Comparison of ENCODE assay signal across 16 cellular contexts in genomic region chr11:69326622-69327219, GRCh38. TPM values are rescaled to one million over a fixed set of nuclear protein-coding genes. Genes with fewer than 3 reads are reported as not detected.
DNase-seq lines count a peak whose midpoint lies in the region; ATAC-seq and TF ChIP-seq lines count a peak whose summit lies in the region.
"Had no signal": no experiment of that assay in that cellular context is flagged by ENCODE, and none has a peak within 500 bp of the region (broad histone marks: within the 10 kb centered on the region; RNA-seq: fewer than 3 reads in every experiment).

No MANE protein-coding gene starts in this region.

- H3K4me3 ChIP-seq in mesenchymal stem cell (ENCODE audit: insufficient read depth in 1 of 2, low read depth in 1 of 2, low read length in 2 of 2), result no peak overlapping the region

- DNase-seq in activated CD4-positive, alpha-beta T cell treated with anti-CD3 and anti-CD28 coated beads, Interleukin-2, amount 10 ng/mL, durations not matched to agents 24 days and 14 days, result peak; percentile 31
- DNase-seq in activated CD4-positive, alpha-beta T cell treated with anti-CD3 and anti-CD28 coated beads for 48 hours, result no peak
- peak; percentile 17 for DNase-seq in activated CD8-positive, alpha-beta memory T cell treated with anti-CD3 and anti-CD28 coated beads, Interleukin-2, amount 50 U/mL, for 48 hours
- DNase-seq in mesenchymal stem cell, result no peak
- peak; percentile 22 for DNase-seq in type B pancreatic cell (ENCODE audit: extremely low spot score, unreplicated experiment)
- DNase-seq in SW 1271 (lab: John Stamatoyannopoulos, UW), result no peak
- DNase-seq: 8988T; Calu3; CD4-positive, alpha-beta memory T cell; DMS53; H7; NCI-H187 treated with DMSO at 0.1 percent for 48 hours; NCI-H69; RPMI8226 had no signal

- WGBS in mesenchymal stem cell, result 99% methylated on average over 7 of the region's 7 CpGs

- peaks cover 6% of the 10 kb centered on the region for H3K4me1 ChIP-seq in mesenchymal stem cell (ENCODE audit: control insufficient read depth, insufficient read depth, low read depth, low read length)

- no peak overlapping the region for H3K14ac ChIP-seq in mesenchymal stem cell (ENCODE audit: low read length in 2 of 2)

- H4K91ac ChIP-seq in mesenchymal stem cell (ENCODE audit: low read length), result no peak overlapping the region

- TF ChIP-seq CTCF in type B pancreatic cell (conservative IDR thresholded peaks at IDR 0.05), result no peak

- H3K36me3 Mint-ChIP-seq in activated CD4-positive, alpha-beta T cell treated with anti-CD3 and anti-CD28 coated beads, Interleukin-2, amount 10 ng/mL, durations not matched to agents 24 days and 14 days (ENCODE audit: low read depth), result no peaks in the 10 kb centered on the region
- no peaks in the 10 kb centered on the region for H3K36me3 Mint-ChIP-seq in type B pancreatic cell
- H3K36me3 Mint-ChIP-seq: CD4-positive, alpha-beta memory T cell had no signal

- no peak overlapping the region for H3K4ac ChIP-seq in mesenchymal stem cell (ENCODE audit: low read depth in 1 of 2, low read length in 2 of 2)

- H3K9me3 Mint-ChIP-seq in activated CD4-positive, alpha-beta T cell treated with anti-CD3 and anti-CD28 coated beads, Interleukin-2, amount 10 ng/mL, durations not matched to agents 24 days and 14 days, result no peaks in the 10 kb centered on the region
- no peaks in the 10 kb centered on the region for H3K9me3 Mint-ChIP-seq in type B pancreatic cell

- H3K9me3 ChIP-seq in mesenchymal stem cell (ENCODE audit: control insufficient read depth, low read length), result no peaks in the 10 kb centered on the region

- intact Hi-C loops in activated CD4-positive, alpha-beta T cell treated with anti-CD3 and anti-CD28 coated beads, Interleukin-2, amount 10 ng/mL, durations not matched to agents 24 days and 14 days (cut with micrococcal nuclease), result no loop called here

- no peaks in the 10 kb centered on the region for H3K79me1 ChIP-seq in mesenchymal stem cell (replicated peaks; ENCODE audit: low read length, poor library complexity, severe bottlenecking)

- no peak overlapping the region for H3K4me3 Mint-ChIP-seq in activated CD4-positive, alpha-beta T cell treated with anti-CD3 and anti-CD28 coated beads, Interleukin-2, amount 10 ng/mL, durations not matched to agents 24 days and 14 days
- no peak overlapping the region for H3K4me3 Mint-ChIP-seq in type B pancreatic cell
- H3K4me3 Mint-ChIP-seq: CD4-positive, alpha-beta memory T cell had no signal

- no peak overlapping the region for H3K27ac Mint-ChIP-seq in activated CD4-positive, alpha-beta T cell treated with anti-CD3 and anti-CD28 coated beads, Interleukin-2, amount 10 ng/mL, durations not matched to agents 24 days and 14 days
- no peak overlapping the region for H3K27ac Mint-ChIP-seq in type B pancreatic cell

- peaks cover 11% of the 10 kb centered on the region for H3K27me3 Mint-ChIP-seq in activated CD4-positive, alpha-beta T cell treated with anti-CD3 and anti-CD28 coated beads, Interleukin-2, amount 10 ng/mL, durations not matched to agents 24 days and 14 days
- H3K27me3 Mint-ChIP-seq in type B pancreatic cell, result no peaks in the 10 kb centered on the region
- H3K27me3 Mint-ChIP-seq: CD4-positive, alpha-beta memory T cell had no signal

- H3K36me3 ChIP-seq in mesenchymal stem cell (ENCODE audit: control insufficient read depth in 1 of 2, insufficient read depth in 2 of 2, low read depth in 1 of 2, low read length in 2 of 2), result peaks cover 0 to 4% of the 10 kb centered on the region in 2 experiments

- no peak overlapping the region for H2BK120ac ChIP-seq in mesenchymal stem cell (ENCODE audit: low read depth, low read length)

- H3K27ac ChIP-seq in mesenchymal stem cell (ENCODE audit: low read length, poor library complexity, severe bottlenecking), result no peak overlapping the region

- H3K4me2 ChIP-seq in mesenchymal stem cell (ENCODE audit: low read length, poor library complexity, severe bottlenecking), result no peak overlapping the region

- ATAC-seq in GM21423 (IDR thresholded peaks at IDR 0.05; ENCODE audit: unreplicated experiment), result no peak
- no peak for ATAC-seq in HG03175 (IDR thresholded peaks at IDR 0.05; ENCODE audit: unreplicated experiment)

- H2BK15ac ChIP-seq in mesenchymal stem cell (ENCODE audit: low read depth, poor library complexity, severe bottlenecking), result no peak overlapping the region

- H3K9ac ChIP-seq in mesenchymal stem cell (ENCODE audit: low read length), result no peak overlapping the region

- H3K4me1 Mint-ChIP-seq in activated CD4-positive, alpha-beta T cell treated with anti-CD3 and anti-CD28 coated beads, Interleukin-2, amount 10 ng/mL, durations not matched to agents 24 days and 14 days, result peaks cover 2% of the 10 kb centered on the region
- H3K4me1 Mint-ChIP-seq in type B pancreatic cell (ENCODE audit: unreplicated experiment), result no peaks in the 10 kb centered on the region
- H3K4me1 Mint-ChIP-seq: CD4-positive, alpha-beta memory T cell had no signal

- H2BK5ac ChIP-seq in mesenchymal stem cell (ENCODE audit: low read depth, low read length, poor library complexity, severe bottlenecking), result no peak overlapping the region

- peak overlapping the region; percentile 22 for H2AK5ac ChIP-seq in mesenchymal stem cell (ENCODE audit: low read length, severe bottlenecking)

- no peak overlapping the region for H4K8ac ChIP-seq in mesenchymal stem cell (ENCODE audit: low read length)

- H2AFZ ChIP-seq in mesenchymal stem cell (ENCODE audit: low read depth, low read length), result no peak overlapping the region

- H2BK12ac ChIP-seq in mesenchymal stem cell (ENCODE audit: low read length in 2 of 2), result no peak overlapping the region

- H3K27me3 ChIP-seq in mesenchymal stem cell (ENCODE audit: control insufficient read depth in 1 of 2, insufficient read depth in 1 of 2, low read length in 2 of 2), result no peaks in the 10 kb centered on the region

- H3K23ac ChIP-seq in mesenchymal stem cell (ENCODE audit: low read length in 2 of 2), result no peak overlapping the region

- no peak overlapping the region for H3K18ac ChIP-seq in mesenchymal stem cell (ENCODE audit: low read depth in 1 of 2, low read length in 2 of 2)

RNA-seq across cellular contexts. Expression of gene MYEOV, which starts 32.8 kb away (rescaled TPM):
- total RNA-seq in activated CD4-positive, alpha-beta T cell treated with anti-CD3 and anti-CD28 coated beads, Interleukin-2, amount 10 ng/mL, durations not matched to agents 24 days and 14 days, result 0.21 and 0.83 TPM in 2 replicates
- 2.5 TPM for polyA plus RNA-seq in mesenchymal stem cell (2013, experiment 1 of 2)
- 4.8 TPM for polyA plus RNA-seq in mesenchymal stem cell (2013, experiment 2 of 2)
- total RNA-seq in type B pancreatic cell (ENCODE audit: low replicate concordance), result 4.1 and 4.3 TPM in 2 replicates
- total RNA-seq: CD4-positive, alpha-beta memory T cell had no signal
- polyA plus RNA-seq: CD4-positive, alpha-beta memory T cell had no signal

Comparison
In these comparisons a context has a peak if more than half of its experiments do, and no peak if none do; other contexts are left out.
1. DNase-seq: peak in activated CD4-positive, alpha-beta T cell treated with anti-CD3 and anti-CD28 coated beads, Interleukin-2, amount 10 ng/mL, durations not matched to agents 24 days and 14 days (single experiment), activated CD8-positive, alpha-beta memory T cell treated with anti-CD3 and anti-CD28 coated beads, Interleukin-2, amount 50 U/mL, for 48 hours (single experiment) and type B pancreatic cell (single experiment); none in activated CD4-positive, alpha-beta T cell treated with anti-CD3 and anti-CD28 coated beads for 48 hours (single experiment), mesenchymal stem cell (single experiment) and SW 1271 (0 of 2).